Comparison of ENCODE assay signal across 1 cellular context in the genomic region with DNA sequence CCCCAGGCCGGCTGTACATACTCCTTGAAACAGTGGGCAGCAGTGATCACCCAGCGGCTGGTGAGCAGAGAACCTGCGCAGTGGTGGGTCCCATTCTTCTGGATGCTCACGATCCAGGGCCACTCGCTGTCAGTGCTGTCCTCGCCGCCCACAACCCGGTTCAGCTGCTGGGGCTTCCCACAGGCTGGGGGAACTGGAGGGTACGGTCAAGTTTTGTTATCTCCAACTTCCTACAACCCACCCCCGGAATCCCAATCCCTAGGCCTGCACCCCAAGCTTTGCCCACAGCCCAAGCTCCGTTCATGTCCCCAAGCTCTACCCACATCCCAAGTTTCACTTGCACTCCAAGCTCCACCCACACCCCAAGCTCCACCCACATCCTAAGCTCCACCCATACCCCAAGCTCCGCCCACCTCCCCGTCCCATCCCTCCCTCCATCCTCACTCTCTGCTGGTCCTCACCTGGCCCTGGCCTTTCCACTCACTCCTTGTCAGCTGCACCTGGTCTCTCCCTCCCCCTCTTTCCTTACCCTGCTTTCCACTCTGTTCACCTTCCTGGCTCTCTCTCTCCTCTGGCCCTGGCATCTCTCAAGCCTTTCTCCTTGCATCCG.
TF ChIP-seq lines count a peak whose summit lies in the region.

No MANE protein-coding gene starts in this region.

TF ChIP-seq in H1, 55 proteins besides CTCF, POLR2A, EP300 and RAD21:
- no peak for TF ChIP-seq MAFK (IDR thresholded peaks at IDR 0.05; ENCODE audit: low read depth, low read length)
- TF ChIP-seq CEBPB (IDR thresholded peaks at IDR 0.05; ENCODE audit: low read depth, low read length), result no peak
- TF ChIP-seq, protein P1, sequence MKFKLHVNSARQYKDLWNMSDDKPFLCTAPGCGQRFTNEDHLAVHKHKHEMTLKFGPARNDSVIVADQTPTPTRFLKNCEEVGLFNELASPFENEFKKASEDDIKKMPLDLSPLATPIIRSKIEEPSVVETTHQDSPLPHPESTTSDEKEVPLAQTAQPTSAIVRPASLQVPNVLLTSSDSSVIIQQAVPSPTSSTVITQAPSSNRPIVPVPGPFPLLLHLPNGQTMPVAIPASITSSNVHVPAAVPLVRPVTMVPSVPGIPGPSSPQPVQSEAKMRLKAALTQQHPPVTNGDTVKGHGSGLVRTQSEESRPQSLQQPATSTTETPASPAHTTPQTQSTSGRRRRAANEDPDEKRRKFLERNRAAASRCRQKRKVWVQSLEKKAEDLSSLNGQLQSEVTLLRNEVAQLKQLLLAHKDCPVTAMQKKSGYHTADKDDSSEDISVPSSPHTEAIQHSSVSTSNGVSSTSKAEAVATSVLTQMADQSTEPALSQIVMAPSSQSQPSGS (IDR thresholded peaks at IDR 0.05; ENCODE audit: low read length), result no peak
- no peak for TF ChIP-seq RXRA (IDR thresholded peaks at IDR 0.05; ENCODE audit: insufficient read depth, low read depth, low read length)
- TF ChIP-seq KDM5A (IDR thresholded peaks at IDR 0.05; ENCODE audit: low read length), result no peak
- TF ChIP-seq SP2 (IDR thresholded peaks at IDR 0.05; ENCODE audit: low read length), result no peak
- TF ChIP-seq RNF2 (IDR thresholded peaks at IDR 0.05; ENCODE audit: borderline replicate concordance, low read depth, low read length, missing control alignments, poor library complexity, severe bottlenecking), result no peak
- no peak for TF ChIP-seq CBX8 (IDR thresholded peaks at IDR 0.05; ENCODE audit: borderline replicate concordance, low read depth, low read length)
- no peak for TF ChIP-seq HDAC6 (IDR thresholded peaks at IDR 0.05; ENCODE audit: low read depth, low read length)
- TF ChIP-seq BCL11A (IDR thresholded peaks at IDR 0.05; ENCODE audit: low read depth in 2 of 2, low read length in 2 of 2), result no peak
